Comparison of ENCODE assay signal across 12 cellular contexts in genomic region chr2:63058742-63059433, GRCh38. TPM values are rescaled to one million over a fixed set of nuclear protein-coding genes. Genes with fewer than 3 reads are reported as not detected.
DNase-seq lines count a peak whose midpoint lies in the region; ATAC-seq, FAIRE-seq and TF ChIP-seq lines count a peak whose summit lies in the region.
"Had no signal": no experiment of that assay in that cellular context is flagged by ENCODE, and none has a peak within 500 bp of the region (broad histone marks: within the 10 kb centered on the region; RNA-seq: fewer than 3 reads in every experiment).

No MANE protein-coding gene starts in this region.

- peak overlapping the region; percentile 33 for H3K4me3 ChIP-seq in skeletal muscle satellite cell (ENCODE audit: low read length)

- ATAC-seq in HG02763 (IDR thresholded peaks at IDR 0.05; ENCODE audit: unreplicated experiment) = no peak
- ATAC-seq: stimulated activated memory B cell treated with anti-CD40 and anti-IgM and Interleukin-4, amounts not matched to agents 10 μg/mL and 1 μg/mL and 100 μg/mL, for 72 hours had no signal

- no peak for TF ChIP-seq POLR2A in H54 (IDR thresholded peaks at IDR 0.05; ENCODE audit: low read depth, low read length)

- no peak for TF ChIP-seq CTCF in GM13977 (IDR thresholded peaks at IDR 0.05; ENCODE audit: extremely low read depth, insufficient read depth, missing control alignments)

- no peaks in the 10 kb centered on the region for H3K36me3 ChIP-seq in skeletal muscle satellite cell (ENCODE audit: insufficient read depth, low read length)

- H3K4me2 ChIP-seq in skeletal muscle satellite cell (ENCODE audit: low read length) = peak overlapping the region; percentile 68

- H3K9ac ChIP-seq in skeletal muscle satellite cell (ENCODE audit: low read depth, low read length) = no peak overlapping the region

- peaks cover 96% of the 10 kb centered on the region for H3K27me3 ChIP-seq in skeletal muscle satellite cell (ENCODE audit: control insufficient read depth, insufficient read depth, low read length)

- H3K4me1 ChIP-seq in skeletal muscle satellite cell (ENCODE audit: control insufficient read depth, insufficient read depth, low read length) = peaks cover 26% of the 10 kb centered on the region

- no peak for FAIRE-seq in H54 (lab: Jason Lieb, UNC)
- FAIRE-seq: GM18507, TTC549 had no signal

- DNase-seq in GM13977 (ENCODE audit: low spot score) (peak; percentile 44), iPS-NIHi11 (ENCODE audit: low spot score) (peak; percentile 31), OCI-M1 (lab: John Stamatoyannopoulos, UW) (no peak), H54 (ENCODE audit: insufficient read length, low spot score) (no peak)
- DNase-seq in activated CD8-positive, alpha-beta memory T cell treated with anti-CD3 and anti-CD28 coated beads, Interleukin-2, amount 50 U/mL, for 48 hours = peak; percentile 59
- no peak for DNase-seq in stimulated activated CD4-positive, alpha-beta T cell treated with anti-CD3 and anti-CD28 coated beads, Interleukin-2, amount 100 ng/mL, for 48 hours
- DNase-seq: NCI-H2107 had no signal

- H3K9me3 ChIP-seq in skeletal muscle satellite cell (replicated peaks; ENCODE audit: low read length) = peaks cover 2% of the 10 kb centered on the region

- in situ Hi-C loops in GM13977 (cut with MboI; ENCODE audit: low pct_unique_long_range_greater_than_20kb, low sequenced_read_pairs, unreplicated experiment) = no loop called here

RNA-seq across cellular contexts. Expression of gene OTX1, which starts 8.3 kb away (rescaled TPM):
- total RNA-seq in skeletal muscle satellite cell (2012; rRNA removed) = not detected in 2 replicates

Comparison
In these comparisons a context has a peak if more than half of its experiments do, and no peak if none do; other contexts are left out.
1. DNase-seq: peak in GM13977 (single experiment), activated CD8-positive, alpha-beta memory T cell treated with anti-CD3 and anti-CD28 coated beads, Interleukin-2, amount 50 U/mL, for 48 hours (single experiment) and iPS-NIHi11 (single experiment); none in OCI-M1 (single experiment), H54 (single experiment) and stimulated activated CD4-positive, alpha-beta T cell treated with anti-CD3 and anti-CD28 coated beads, Interleukin-2, amount 100 ng/mL, for 48 hours (0 of 2).